Comparison of ENCODE assay signal across 18 cellular contexts in the genomic region with DNA sequence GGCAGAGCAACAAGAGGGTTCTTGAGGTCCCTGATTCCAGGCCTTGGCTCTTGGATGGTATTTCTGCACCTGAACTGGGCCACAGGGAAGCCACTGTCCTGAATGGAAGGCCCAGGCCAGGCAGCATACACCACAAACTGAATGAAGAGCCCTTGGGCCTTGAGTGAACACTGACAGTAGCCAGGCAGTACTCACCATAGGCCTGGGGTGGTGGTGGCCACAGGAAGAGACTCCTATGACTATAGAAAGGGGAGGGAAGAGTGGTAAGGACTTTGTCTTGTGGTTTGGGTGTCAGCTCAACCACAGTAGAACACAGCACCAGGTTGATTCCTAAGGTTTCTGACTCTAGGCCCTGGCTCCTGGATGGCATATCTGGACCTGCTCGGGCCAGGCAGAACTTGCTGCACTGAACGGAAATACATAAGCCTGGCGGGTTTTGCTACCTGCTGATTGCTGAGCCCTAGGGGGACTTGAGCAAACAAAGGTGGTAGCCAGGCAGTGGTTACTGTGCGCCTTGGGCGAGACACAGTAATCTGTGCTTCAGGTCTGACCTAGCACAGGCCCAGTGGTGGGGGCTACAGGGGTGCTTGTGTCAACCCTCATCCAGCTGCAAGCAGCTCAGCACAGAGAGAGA.
DNase-seq lines count a peak whose midpoint lies in the region; ATAC-seq, FAIRE-seq and TF ChIP-seq lines count a peak whose summit lies in the region.
"Had no signal": no experiment of that assay in that cellular context is flagged by ENCODE, and none has a peak within 500 bp of the region (broad histone marks: within the 10 kb centered on the region; RNA-seq: fewer than 3 reads in every experiment).

No MANE protein-coding gene starts in this region.

- no peak overlapping the region for H3T11ph ChIP-seq in H9 (ENCODE audit: low read length)

- no peak overlapping the region for H4K8ac ChIP-seq in H9 (replicated peaks; ENCODE audit: insufficient read length, low read depth, low read length)

- no peak overlapping the region for H4K5ac ChIP-seq in H9 (ENCODE audit: insufficient read length, low read depth, low read length)

- H3K9me3 Mint-ChIP-seq in natural killer cell treated with Interleukin-12 subunit alpha and Interleukin-12 subunit beta and Interleukin-15 and Interleukin-18, amount 100 ng/mL, for 72 hours = no peaks in the 10 kb centered on the region
- peaks cover 15 to 18% of the 10 kb centered on the region in 2 experiments for H3K9me3 Mint-ChIP-seq in H9

- H3K4me3 ChIP-seq in HepG2 (replicated peaks in 1 of 3; ENCODE audit: insufficient read depth in 1 of 3, low read depth in 2 of 3, low read length in 3 of 3) (no peak overlapping the region), right lobe of liver (no peak overlapping the region), bronchial epithelial cell (ENCODE audit: low read depth, low read length) (no peak overlapping the region), tibial artery (no peak overlapping the region), esophagus squamous epithelium (no peak overlapping the region)
- H3K4me3 ChIP-seq: A549, Peyer's patch had no signal

- no peak overlapping the region for H3K23ac ChIP-seq in H9 (ENCODE audit: insufficient read length, low read depth, low read length)

- intact Hi-C loops in HepG2 (cut with micrococcal nuclease; ENCODE audit: unreplicated experiment) = no loop called here
- intact Hi-C loops in right lobe of liver (cut with DNase I) = no loop called here
- intact Hi-C loops in tibial artery (cut with DNase I; ENCODE audit: low total_unique reads) = no loop called here
- intact Hi-C loops in esophagus squamous epithelium (cut with DNase I) = no loop called here

- no peak overlapping the region for H3K18ac ChIP-seq in H9 (ENCODE audit: insufficient read length, low read depth, low read length)

- FAIRE-seq in HepG2 (lab: Jason Lieb, UNC) (no peak), bronchial epithelial cell (lab: Jason Lieb, UNC) (peak; percentile 28)
- FAIRE-seq: A549 had no signal

- peaks cover 25 to 33% of the 10 kb centered on the region in 2 donors for H3K4me1 Mint-ChIP-seq in natural killer cell treated with Interleukin-12 subunit alpha and Interleukin-12 subunit beta and Interleukin-15 and Interleukin-18, amount 100 ng/mL, for 72 hours (ENCODE audit: low read depth in 2 of 2)
- peaks cover 4 to 8% of the 10 kb centered on the region in 2 experiments; a peak in 3 of 4 replicates for H3K4me1 Mint-ChIP-seq in H9

- H4K20me1 ChIP-seq in HepG2 (ENCODE audit: insufficient read depth, low read length) (no peaks in the 10 kb centered on the region), H9 (ENCODE audit: control insufficient read depth, insufficient read depth, insufficient read length) (peaks cover 2% of the 10 kb centered on the region)

- CTCF ChIA-PET in HepG2 (lab: Yijun Ruan, JAX; ENCODE audit: low intra/inter-chr PET ratio, low total read pairs) = no interaction called here

- no peak overlapping the region for H4K91ac ChIP-seq in H9 (ENCODE audit: insufficient read length, low read depth, low read length)

- H3K56ac ChIP-seq in H9 (ENCODE audit: insufficient read length, low read depth, low read length) = no peak overlapping the region

- peaks cover 6% of the 10 kb centered on the region for H3K36me3 Mint-ChIP-seq in natural killer cell treated with Interleukin-12 subunit alpha and Interleukin-12 subunit beta and Interleukin-15 and Interleukin-18, amount 100 ng/mL, for 72 hours
- peaks cover 4 to 17% (median 7%) of the 10 kb centered on the region in 3 experiments; a peak in 5 of 7 replicates for H3K36me3 Mint-ChIP-seq in H9 (ENCODE audit: insufficient read depth in 1 of 3, low read depth in 3 of 3)

- no peak overlapping the region for H2BK12ac ChIP-seq in H9 (ENCODE audit: insufficient read length, low read depth, low read length)

- H3K79me1 ChIP-seq in H9 (ENCODE audit: insufficient read depth, low read depth, low read length, poor library complexity, severe bottlenecking) = no peaks in the 10 kb centered on the region

- H3K27me3 ChIP-seq in HepG2 (ENCODE audit: control insufficient read depth in 1 of 2, insufficient read depth in 2 of 2, low read length in 2 of 2) (no peaks in the 10 kb centered on the region), right lobe of liver (no peaks in the 10 kb centered on the region), bronchial epithelial cell (ENCODE audit: control insufficient read depth, insufficient read depth, low read length) (no peaks in the 10 kb centered on the region), tibial artery (no peaks in the 10 kb centered on the region), esophagus squamous epithelium (no peaks in the 10 kb centered on the region), H9 (ENCODE audit: insufficient read depth, low read length) (no peaks in the 10 kb centered on the region)
- H3K27me3 ChIP-seq: Peyer's patch had no signal

- in situ Hi-C loops in HepG2 (cut with HindIII; ENCODE audit: extremely low pct_ligation_motif_present, low pct_unique_long_range_greater_than_20kb) = no loop called here

- no peaks in the 10 kb centered on the region for H3K23me2 ChIP-seq in H9 (ENCODE audit: insufficient read length, low read depth, low read length, poor library complexity, severe bottlenecking)

- no peak for TF ChIP-seq RAD21 in HepG2 (CRISPR knock-in tag; IDR thresholded peaks at IDR 0.05)

- TF ChIP-seq EP300 in HepG2 (IDR thresholded peaks at IDR 0.05; ENCODE audit: low read depth in 2 of 2, low read length in 2 of 2) = no peak
- TF ChIP-seq EP300 in HepG2 (CRISPR knock-in tag; IDR thresholded peaks at IDR 0.05; ENCODE audit: borderline replicate concordance) = no peak

- no peak overlapping the region for H3K14ac ChIP-seq in H9 (ENCODE audit: insufficient read depth, low read length)

- H3K36me3 ChIP-seq in HepG2 (replicated peaks in 1 of 2; ENCODE audit: control insufficient read depth in 1 of 2, insufficient read depth in 2 of 2, low read length in 2 of 2) = no peaks in the 10 kb centered on the region
- no peaks in the 10 kb centered on the region for H3K36me3 ChIP-seq in right lobe of liver
- H3K36me3 ChIP-seq in bronchial epithelial cell (ENCODE audit: control insufficient read depth, insufficient read depth, low read length) = no peaks in the 10 kb centered on the region
- no peaks in the 10 kb centered on the region for H3K36me3 ChIP-seq in tibial artery
- no peaks in the 10 kb centered on the region for H3K36me3 ChIP-seq in esophagus squamous epithelium
- H3K36me3 ChIP-seq: Peyer's patch had no signal

- no peaks in the 10 kb centered on the region for H3K27me3 Mint-ChIP-seq in natural killer cell treated with Interleukin-12 subunit alpha and Interleukin-12 subunit beta and Interleukin-15 and Interleukin-18, amount 100 ng/mL, for 72 hours
- H3K27me3 Mint-ChIP-seq in H9 (ENCODE audit: low read depth) = no peaks in the 10 kb centered on the region

- H2AFZ ChIP-seq in HepG2 (ENCODE audit: low read length) (no peak overlapping the region), H9 (ENCODE audit: low read length) (no peak overlapping the region)

- H3K4me1 ChIP-seq in HepG2 (ENCODE audit: insufficient read depth, low read length) = peaks cover 25% of the 10 kb centered on the region
- H3K4me1 ChIP-seq in right lobe of liver = peaks cover 0 to 9% (median 4%) of the 10 kb centered on the region in 4 donors
- peaks cover 0 to 51% (median 27%) of the 10 kb centered on the region in 4 donors for H3K4me1 ChIP-seq in tibial artery
- peaks cover 0 to 39% (median 19%) of the 10 kb centered on the region in 3 donors for H3K4me1 ChIP-seq in esophagus squamous epithelium
- no peaks in the 10 kb centered on the region for H3K4me1 ChIP-seq in H9 (ENCODE audit: insufficient read depth, low read length)
- H3K4me1 ChIP-seq: Caco-2 had no signal

- peak; percentile 33 for ATAC-seq in HepG2
- no peak for ATAC-seq in right lobe of liver
- peak; percentile 79 to 80 for ATAC-seq in natural killer cell treated with Interleukin-12 subunit alpha and Interleukin-12 subunit beta and Interleukin-15 and Interleukin-18, amount 100 ng/mL, for 72 hours
- ATAC-seq: HCT116 had no signal

- WGBS in HepG2 (ENCODE audit: low lambda C conversion rate) = 90% methylated on average over 3 of the region's 5 CpGs
- WGBS in right lobe of liver (ENCODE audit: insufficient coverage, low coverage, low lambda C conversion rate, missing lambda C conversion rate) = no CpG with 5 or more reads among the region's 5 CpGs
- 9 to 77% methylated on average over 3 to 5 of the region's 5 CpGs for WGBS in esophagus squamous epithelium, 2 donors
- WGBS in H9 (ENCODE audit: extremely low coverage, insufficient read length, low lambda C conversion rate) = no CpG with 5 or more reads among the region's 5 CpGs

- H2BK5ac ChIP-seq in H9 (ENCODE audit: insufficient read length, low read length) = no peak overlapping the region

- H2AK5ac ChIP-seq in H9 (ENCODE audit: insufficient read length, low read length) = no peak overlapping the region

- no TSS peak for BruUV-seq in HepG2 (replicated peaks; lab: Mats Ljungman, UMichigan)

- H3K4me3 Mint-ChIP-seq in natural killer cell treated with Interleukin-12 subunit alpha and Interleukin-12 subunit beta and Interleukin-15 and Interleukin-18, amount 100 ng/mL, for 72 hours = no peak overlapping the region
- H3K4me3 Mint-ChIP-seq in H9 = no peak overlapping the region
- H3K4me3 Mint-ChIP-seq: CD14-positive monocyte had no signal

- no peak for TF ChIP-seq CTCF in HepG2 (CRISPR knock-in tag; IDR thresholded peaks at IDR 0.05)
- TF ChIP-seq CTCF in right lobe of liver (IDR thresholded peaks at IDR 0.05) = no peak
- no peak for TF ChIP-seq CTCF in bronchial epithelial cell (IDR thresholded peaks at IDR 0.05; ENCODE audit: insufficient read depth, low read length, severe bottlenecking)
- no peak for TF ChIP-seq CTCF in tibial artery (IDR thresholded peaks at IDR 0.05)
- no peak for TF ChIP-seq CTCF in esophagus squamous epithelium (IDR thresholded peaks at IDR 0.05)
- no peak for TF ChIP-seq CTCF in H9 (conservative IDR thresholded peaks at IDR 0.05)

- H3K27ac ChIP-seq in HepG2 (ENCODE audit: extremely low read length, insufficient read depth, low read length) (no peak overlapping the region), right lobe of liver (no peak overlapping the region), tibial artery (peak overlapping the region; percentile 71 to 72), esophagus squamous epithelium (no peak overlapping the region), H9 (ENCODE audit: insufficient read length, low read depth, low read length) (no peak overlapping the region)

- H3K9ac ChIP-seq in HepG2 (ENCODE audit: insufficient read depth, low read depth, low read length) (no peak overlapping the region), H9 (ENCODE audit: extremely low read depth, insufficient read length, low read length) (no peak overlapping the region)

- no peak for DNase-seq in HepG2 (ENCODE audit: low spot score)
- DNase-seq in right lobe of liver = no peak
- DNase-seq in bronchial epithelial cell (ENCODE audit: low read depth) = peak; percentile 48
- no peak for DNase-seq in natural killer cell treated with Interleukin-12 subunit alpha and Interleukin-12 subunit beta and Interleukin-15 and Interleukin-18, amount 100 ng/mL, for 72 hours (ENCODE audit: low spot score)
- no peak for DNase-seq in tibial artery
- no peak for DNase-seq in esophagus squamous epithelium (lab: John Stamatoyannopoulos, UW)
- DNase-seq in H9 = no peak
- no peak for DNase-seq in SKM-1 (lab: John Stamatoyannopoulos, UW; ENCODE audit: unreplicated experiment)
- DNase-seq: Caco-2, NCI-H1417, NCI-H2029 treated with DMSO at 0.1 percent for 48 hours, NCI-H510A, NCI-H82, Peyer's patch, SHP77 had no signal

- TF ChIP-seq POLR2A in HepG2 (IDR thresholded peaks at IDR 0.05; ENCODE audit: insufficient read depth in 1 of 2, low read depth in 2 of 2, low read length in 2 of 2) = no peak
- TF ChIP-seq POLR2A in right lobe of liver (IDR thresholded peaks at IDR 0.05) = no peak
- TF ChIP-seq POLR2A in esophagus squamous epithelium (IDR thresholded peaks at IDR 0.05) = no peak

- H3K27ac Mint-ChIP-seq in natural killer cell treated with Interleukin-12 subunit alpha and Interleukin-12 subunit beta and Interleukin-15 and Interleukin-18, amount 100 ng/mL, for 72 hours = no peak overlapping the region
- no peak overlapping the region; a peak in 1 of 7 replicates for H3K27ac Mint-ChIP-seq in H9
- H3K27ac Mint-ChIP-seq: CD14-positive monocyte had no signal

- H3K4me2 ChIP-seq in HepG2 (ENCODE audit: low read depth, low read length) (no peak overlapping the region), H9 (ENCODE audit: insufficient read depth, insufficient read length, low read length) (no peak overlapping the region)

- POLR2A ChIA-PET in HepG2 (lab: Yijun Ruan, JAX) = no interaction called here

- H2BK20ac ChIP-seq in H9 (ENCODE audit: low read depth, low read length, poor library complexity, severe bottlenecking) = no peak overlapping the region

- no peak overlapping the region for H2BK120ac ChIP-seq in H9 (ENCODE audit: low read depth, low read length, poor library complexity, severe bottlenecking)

- H3K79me2 ChIP-seq in HepG2 (ENCODE audit: insufficient read depth, low read length) (no peaks in the 10 kb centered on the region), H9 (ENCODE audit: insufficient read depth, low read length) (no peaks in the 10 kb centered on the region)

- no peak overlapping the region for H2BK15ac ChIP-seq in H9 (ENCODE audit: low read depth, low read length)

- peaks cover 4% of the 10 kb centered on the region; the same call in 1 of the 2 replicates for H3K9me3 ChIP-seq in HepG2 (ENCODE audit: low read length)
- H3K9me3 ChIP-seq in right lobe of liver = no peaks in the 10 kb centered on the region
- H3K9me3 ChIP-seq in tibial artery = peaks cover 3 to 11% (median 6%) of the 10 kb centered on the region in 3 donors
- H3K9me3 ChIP-seq in esophagus squamous epithelium = peaks cover 0 to 17% (median 7%) of the 10 kb centered on the region in 3 donors
- no peaks in the 10 kb centered on the region for H3K9me3 ChIP-seq in H9 (ENCODE audit: control insufficient read depth, low read depth, low read length)

- no peak overlapping the region for H3K4ac ChIP-seq in H9 (ENCODE audit: low read depth, low read length)

Comparison
In these comparisons a context has a peak if more than half of its experiments do, and no peak if none do; other contexts are left out.
1. ATAC-seq: peak in HepG2 (single experiment) and natural killer cell treated with Interleukin-12 subunit alpha and Interleukin-12 subunit beta and Interleukin-15 and Interleukin-18, amount 100 ng/mL, for 72 hours (2 of 2); none in right lobe of liver (0 of 4).
2. H3K27ac ChIP-seq: peak in tibial artery (2 of 2); none in HepG2 (single experiment), right lobe of liver (0 of 3), esophagus squamous epithelium (0 of 4) and H9 (single experiment).